ENCODE assay signal across 8 cellular contexts in genomic region chr3:142279965-142280590, GRCh38.
DNase-seq lines count a peak whose midpoint lies in the region; ATAC-seq lines count a peak whose summit lies in the region.

No MANE protein-coding gene starts in this region.

- no peaks in the 10 kb centered on the region for H3K9me3 ChIP-seq in effector memory CD4-positive, alpha-beta T cell (ENCODE audit: control insufficient read depth, low read length)

- H3K4me3 ChIP-seq in effector memory CD4-positive, alpha-beta T cell (ENCODE audit: insufficient read depth, low read depth, low read length, poor library complexity, severe bottlenecking): no peak overlapping the region

- H3K27ac Mint-ChIP-seq in memory B cell: no peak overlapping the region

- H3K4me1 Mint-ChIP-seq in memory B cell: no peaks in the 10 kb centered on the region

- H3K4me3 Mint-ChIP-seq in memory B cell: no peak overlapping the region

- H3K4me1 ChIP-seq in effector memory CD4-positive, alpha-beta T cell (ENCODE audit: control insufficient read depth, insufficient read depth, low read length, poor library complexity, severe bottlenecking): no peaks in the 10 kb centered on the region

- peak; percentile 81 for DNase-seq in CD1c-positive myeloid dendritic cell (ENCODE audit: extremely low spot score)
- DNase-seq in NCI-H2227 treated with DMSO at 0.1 percent for 48 hours (lab: John Stamatoyannopoulos, UW): peak; percentile 25
- peak; percentile 16 for DNase-seq in UCSD-AML1 (lab: John Stamatoyannopoulos, UW; ENCODE audit: unreplicated experiment)
- DNase-seq in effector memory CD4-positive, alpha-beta T cell: peak in 2 of 3 donors; percentile 6 to 18
- peak; percentile 13 to 48 for DNase-seq in memory B cell (ENCODE audit: low spot score in 2 of 2)
- peak; percentile 66 for DNase-seq in stromal cell of bone marrow (ENCODE audit: low read depth)

- H3K27me3 ChIP-seq in effector memory CD4-positive, alpha-beta T cell (replicated peaks; ENCODE audit: control insufficient read depth, insufficient read depth, low read length, poor library complexity, severe bottlenecking): no peaks in the 10 kb centered on the region

- ATAC-seq in GM18909 (IDR thresholded peaks at IDR 0.05; ENCODE audit: poor library complexity, unreplicated experiment) (peak; percentile 75), HG03432 (IDR thresholded peaks at IDR 0.05; ENCODE audit: unreplicated experiment) (peak; percentile 83), memory B cell (ENCODE audit: low read depth) (peak; percentile 86)

- H3K27ac ChIP-seq in effector memory CD4-positive, alpha-beta T cell (ENCODE audit: insufficient read depth, low read length, poor library complexity, severe bottlenecking): no peak overlapping the region

- no peaks in the 10 kb centered on the region for H3K36me3 Mint-ChIP-seq in memory B cell

- H3K9me3 Mint-ChIP-seq in memory B cell: no peaks in the 10 kb centered on the region

- no peaks in the 10 kb centered on the region for H3K27me3 Mint-ChIP-seq in memory B cell

- H3K36me3 ChIP-seq in effector memory CD4-positive, alpha-beta T cell (ENCODE audit: control insufficient read depth, insufficient read depth, low read length): no peaks in the 10 kb centered on the region

Comparison
In these comparisons a context has a peak if more than half of its experiments do, and no peak if none do; other contexts are left out.
1. DNase-seq: peak in every context shown above with its lines; median percentile 81 in CD1c-positive myeloid dendritic cell; 66 in stromal cell of bone marrow; 30 in memory B cell; 25 in NCI-H2227 treated with DMSO at 0.1 percent for 48 hours; 16 in UCSD-AML1; 12 in effector memory CD4-positive, alpha-beta T cell.